ENCODE assay signal across 19 cellular contexts in the genomic region with DNA sequence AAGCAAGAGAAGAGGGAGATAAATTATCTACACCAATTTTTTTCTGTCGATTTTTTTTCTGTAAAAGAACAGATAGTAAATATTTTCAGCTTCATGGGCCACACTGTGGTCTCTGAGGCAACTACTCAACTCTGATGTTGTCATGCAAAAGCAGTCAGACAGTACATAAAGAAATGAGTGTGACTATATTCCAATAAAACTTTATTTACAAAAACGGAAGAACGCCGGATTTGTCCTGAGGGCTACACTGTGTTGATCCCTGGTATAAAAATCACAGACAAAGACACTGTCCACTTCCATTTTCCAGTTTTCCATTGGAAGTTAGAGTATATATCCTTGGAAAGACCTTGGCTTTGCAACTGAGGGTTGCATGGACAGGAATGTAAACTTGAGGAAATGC. TPM values are rescaled to one million over a fixed set of nuclear protein-coding genes. Genes with fewer than 3 reads are reported as not detected.
A peak's percentile ranks its signal among the peaks of the same experiment; 100 is the strongest.
DNase-seq lines count a peak whose midpoint lies in the region; FAIRE-seq and TF ChIP-seq lines count a peak whose summit lies in the region.
"Had no signal": no experiment of that assay in that cellular context is flagged by ENCODE, and none has a peak within 500 bp of the region (broad histone marks: within the 10 kb centered on the region; RNA-seq: fewer than 3 reads in every experiment).

No MANE protein-coding gene starts in this region.

- no peak overlapping the region for H3K4me3 ChIP-seq in endothelial cell of umbilical vein (replicated peaks in 1 of 3; ENCODE audit: insufficient read depth in 1 of 3, low read depth in 1 of 3, low read length in 3 of 3)
- no peak overlapping the region for H3K4me3 ChIP-seq in trophoblast cell (ENCODE audit: low read depth, low read length)
- H3K4me3 ChIP-seq: A549, HAP-1 had no signal

- no peak overlapping the region for H3T11ph ChIP-seq in H9 (ENCODE audit: low read length)

- H3K4me2 ChIP-seq in H9 (ENCODE audit: insufficient read depth, insufficient read length, low read length) = no peak overlapping the region
- peak overlapping the region; percentile 65 for H3K4me2 ChIP-seq in endothelial cell of umbilical vein (ENCODE audit: insufficient read depth, low read length)
- H3K4me2 ChIP-seq in trophoblast cell (ENCODE audit: low read length) = no peak overlapping the region
- H3K4me2 ChIP-seq: A549 had no signal

- H3K4me1 ChIP-seq in H9 (ENCODE audit: insufficient read depth, low read length) (0 out of 2 replicates have a peak, but pooled peaks cover 2% of the 10 kb centered on the region), endothelial cell of umbilical vein (ENCODE audit: control insufficient read depth, extremely low read depth, insufficient read depth, low read length) (peaks cover 32% of the 10 kb centered on the region), trophoblast cell (ENCODE audit: control insufficient read depth in 1 of 2, insufficient read depth in 2 of 2, low read length in 2 of 2) (peaks cover 9 to 14% of the 10 kb centered on the region in 2 experiments)
- H3K4me1 ChIP-seq: A549, Caco-2, HAP-1 had no signal

- peaks cover 12 to 18% (median 13%) of the 10 kb centered on the region in 3 experiments for H3K36me3 Mint-ChIP-seq in H9 (ENCODE audit: insufficient read depth in 1 of 3, low read depth in 3 of 3)
- H3K36me3 Mint-ChIP-seq in nephron (ENCODE audit: low read depth) = peaks cover 10% of the 10 kb centered on the region

- H3K27me3 Mint-ChIP-seq in H9 (ENCODE audit: low read depth) = no peaks in the 10 kb centered on the region
- H3K27me3 Mint-ChIP-seq in nephron (ENCODE audit: low read depth) = peaks cover 3% of the 10 kb centered on the region
- H3K27me3 Mint-ChIP-seq: CD4-positive, alpha-beta T cell had no signal

- no peaks in the 10 kb centered on the region for H4K20me1 ChIP-seq in H9 (ENCODE audit: control insufficient read depth, insufficient read depth, insufficient read length)
- H4K20me1 ChIP-seq in endothelial cell of umbilical vein (replicated peaks; ENCODE audit: control insufficient read depth, extremely low read depth, insufficient read depth, low read length) = no peaks in the 10 kb centered on the region

- H3K18ac ChIP-seq in H9 (ENCODE audit: insufficient read length, low read depth, low read length) (no peak overlapping the region), trophoblast cell (ENCODE audit: low read length) (no peak overlapping the region)

- no peaks in the 10 kb centered on the region for H3K79me2 ChIP-seq in H9 (ENCODE audit: insufficient read depth, low read length)
- no peaks in the 10 kb centered on the region for H3K79me2 ChIP-seq in endothelial cell of umbilical vein (ENCODE audit: control insufficient read depth, insufficient read depth, low read length)
- H3K79me2 ChIP-seq in trophoblast cell (ENCODE audit: control insufficient read depth, insufficient read depth, low read length, poor library complexity) = peaks cover 2% of the 10 kb centered on the region

- H3K27ac Mint-ChIP-seq in H9 (no peak overlapping the region), nephron (peak overlapping the region; percentile 14 to 94 (median 79))
- H3K27ac Mint-ChIP-seq: CD4-positive, alpha-beta T cell had no signal

- no peak overlapping the region for H4K5ac ChIP-seq in H9 (ENCODE audit: insufficient read length, low read depth, low read length)

- H3K9me1 ChIP-seq in endothelial cell of umbilical vein (replicated peaks; ENCODE audit: control insufficient read depth, extremely low read depth, insufficient read depth, low read length) = no peaks in the 10 kb centered on the region

- TF ChIP-seq POLR2A in endothelial cell of umbilical vein (IDR thresholded peaks at IDR 0.05; ENCODE audit: low read depth, low read length) = no peak

- no CpG with 5 or more reads among the region's 4 CpGs for WGBS in H9 (ENCODE audit: extremely low coverage, insufficient read length, low lambda C conversion rate)
- no CpG with 5 or more reads among the region's 4 CpGs for WGBS in trophoblast cell (ENCODE audit: extremely low coverage, insufficient coverage, insufficient read length)

- H3K9me3 ChIP-seq in H9 (ENCODE audit: control insufficient read depth, low read depth, low read length) (no peaks in the 10 kb centered on the region), endothelial cell of umbilical vein (replicated peaks; ENCODE audit: control insufficient read depth, insufficient read depth, low read length) (no peaks in the 10 kb centered on the region), trophoblast cell (ENCODE audit: insufficient read depth, low read depth, low read length) (no peaks in the 10 kb centered on the region)
- H3K9me3 ChIP-seq: A549, Caco-2, HAP-1 had no signal

- H3K27ac ChIP-seq in H9 (ENCODE audit: insufficient read length, low read depth, low read length) = no peak overlapping the region
- H3K27ac ChIP-seq in endothelial cell of umbilical vein (ENCODE audit: insufficient read depth, low read depth, low read length) = peak overlapping the region; percentile 99
- no peak overlapping the region for H3K27ac ChIP-seq in trophoblast cell (ENCODE audit: low read depth, low read length)
- no peak overlapping the region for H3K27ac ChIP-seq in substantia nigra (ENCODE audit: low read depth, low read length, poor library complexity, severe bottlenecking)
- H3K27ac ChIP-seq: 22Rv1, A549, C4-2B had no signal

- no peak for DNase-seq in H9
- no peak for DNase-seq in endothelial cell of umbilical vein (ENCODE audit: low read depth, low spot score)
- no peak for DNase-seq in trophoblast cell
- no peak for DNase-seq in HTR-8/SVneo (ENCODE audit: insufficient read length, low spot score)
- no peak for DNase-seq in SHP77 (lab: John Stamatoyannopoulos, UW)
- no peak for DNase-seq in substantia nigra (lab: John Stamatoyannopoulos, UW)
- DNase-seq: AML-193; Caco-2; CD4-positive, alpha-beta T cell; DMS79; GDM1 had no signal

- H2BK120ac ChIP-seq in H9 (ENCODE audit: low read depth, low read length, poor library complexity, severe bottlenecking) (no peak overlapping the region), trophoblast cell (ENCODE audit: insufficient read depth, low read length, poor library complexity) (no peak overlapping the region)

- H3K36me3 ChIP-seq in endothelial cell of umbilical vein (ENCODE audit: control insufficient read depth in 2 of 2, extremely low read depth in 1 of 2, insufficient read depth in 2 of 2, low read length in 2 of 2) (no peaks in the 10 kb centered on the region), trophoblast cell (ENCODE audit: control insufficient read depth in 1 of 2, insufficient read depth in 2 of 2, low read length in 2 of 2) (no peaks in the 10 kb centered on the region)
- H3K36me3 ChIP-seq: HAP-1 had no signal

- POLR2A ChIA-PET in endothelial cell of umbilical vein (lab: Charles Lee) = no interaction called here

- H3K4me1 Mint-ChIP-seq in H9 = peaks cover 9 to 11% of the 10 kb centered on the region in 2 experiments
- H3K4me1 Mint-ChIP-seq in nephron = peaks cover 23% of the 10 kb centered on the region

- BruUV-seq in endothelial cell of umbilical vein (replicated peaks; lab: Mats Ljungman, UMichigan) = no TSS peak

- TF ChIP-seq CTCF in H9 (conservative IDR thresholded peaks at IDR 0.05) (no peak), endothelial cell of umbilical vein (IDR thresholded peaks at IDR 0.05; ENCODE audit: extremely low read depth in 1 of 2, insufficient read depth in 1 of 2, low read depth in 1 of 2, low read length in 2 of 2) (no peak), nephron (IDR thresholded peaks at IDR 0.05; ENCODE audit: unreplicated experiment in 3 of 3) (no peak)

- no peaks in the 10 kb centered on the region for H3K23me2 ChIP-seq in H9 (ENCODE audit: insufficient read length, low read depth, low read length, poor library complexity, severe bottlenecking)

- no peak overlapping the region for H2BK12ac ChIP-seq in H9 (ENCODE audit: insufficient read length, low read depth, low read length)
- H2BK12ac ChIP-seq in trophoblast cell (ENCODE audit: low read length) = peak overlapping the region; percentile 95

- CTCF ChIA-PET in endothelial cell of umbilical vein (lab: Charles Lee) = no interaction called here

- H3K9ac ChIP-seq in H9 (ENCODE audit: extremely low read depth, insufficient read length, low read length) = no peak overlapping the region
- H3K9ac ChIP-seq in endothelial cell of umbilical vein (replicated peaks; ENCODE audit: extremely low read depth, insufficient read depth, low read length) = peak overlapping the region; percentile 92
- H3K9ac ChIP-seq in trophoblast cell (ENCODE audit: low read length) = no peak overlapping the region

- no peak overlapping the region for H3K56ac ChIP-seq in H9 (ENCODE audit: insufficient read length, low read depth, low read length)

- FAIRE-seq in endothelial cell of umbilical vein (lab: Jason Lieb, UNC) = no peak
- no peak for FAIRE-seq in HTR-8/SVneo (lab: Jason Lieb, UNC)
- FAIRE-seq: A549, D721Med, H1 had no signal

- H4K12ac ChIP-seq in trophoblast cell (ENCODE audit: low read depth, low read length) = no peak overlapping the region

- H3K4me3 Mint-ChIP-seq in H9 (no peak overlapping the region), nephron (no peak overlapping the region)
- H3K4me3 Mint-ChIP-seq: CD4-positive, alpha-beta T cell had no signal

- no peak overlapping the region for H2BK20ac ChIP-seq in H9 (ENCODE audit: low read depth, low read length, poor library complexity, severe bottlenecking)

- no peak overlapping the region for H2BK15ac ChIP-seq in H9 (ENCODE audit: low read depth, low read length)

- no peak overlapping the region for H3K14ac ChIP-seq in H9 (ENCODE audit: insufficient read depth, low read length)
- H3K14ac ChIP-seq in trophoblast cell (ENCODE audit: low read length) = no peak overlapping the region

- intact Hi-C loops in endothelial cell of umbilical vein (cut with micrococcal nuclease) = loop anchor here (2.0 to 5.0 kb wide), 3 partner anchors 85 to 263 kb away; no protein-coding TSS in a partner anchor

- H4K91ac ChIP-seq in H9 (ENCODE audit: insufficient read length, low read depth, low read length) (no peak overlapping the region), trophoblast cell (ENCODE audit: low read depth, low read length) (peak overlapping the region; percentile 96)

- H3K4ac ChIP-seq in H9 (ENCODE audit: low read depth, low read length) = no peak overlapping the region
- H3K4ac ChIP-seq in trophoblast cell (ENCODE audit: low read depth, low read length) = no peak overlapping the region

- H2AK5ac ChIP-seq in H9 (ENCODE audit: insufficient read length, low read length) (no peak overlapping the region), trophoblast cell (ENCODE audit: low read length) (no peak overlapping the region)

- H3K79me1 ChIP-seq in H9 (ENCODE audit: insufficient read depth, low read depth, low read length, poor library complexity, severe bottlenecking) (no peaks in the 10 kb centered on the region), trophoblast cell (ENCODE audit: low read length) (peaks cover 12% of the 10 kb centered on the region)

- H2AFZ ChIP-seq in H9 (ENCODE audit: low read length) (no peak overlapping the region), endothelial cell of umbilical vein (ENCODE audit: low read depth, low read length) (no peak overlapping the region), trophoblast cell (ENCODE audit: insufficient read depth, low read length, poor library complexity) (no peak overlapping the region)

- dilution Hi-C loops in endothelial cell of umbilical vein (cut with MboI; ENCODE audit: extremely low pct_ligation_motif_present, low sequenced_read_pairs) = no loop called here

- H4K8ac ChIP-seq in H9 (replicated peaks; ENCODE audit: insufficient read length, low read depth, low read length) = peak overlapping the region; percentile 36
- no peak overlapping the region for H4K8ac ChIP-seq in trophoblast cell (ENCODE audit: low read depth, low read length)

- H2BK5ac ChIP-seq in H9 (ENCODE audit: insufficient read length, low read length) (no peak overlapping the region), trophoblast cell (ENCODE audit: low read depth, low read length, poor library complexity) (no peak overlapping the region)

- no peaks in the 10 kb centered on the region for H3K27me3 ChIP-seq in H9 (ENCODE audit: insufficient read depth, low read length)
- H3K27me3 ChIP-seq in endothelial cell of umbilical vein (ENCODE audit: control insufficient read depth in 2 of 2, insufficient read depth in 2 of 2, low read length in 2 of 2) = no peaks in the 10 kb centered on the region
- H3K27me3 ChIP-seq in trophoblast cell (ENCODE audit: insufficient read depth, low read length) = no peaks in the 10 kb centered on the region

- H3K23ac ChIP-seq in H9 (ENCODE audit: insufficient read length, low read depth, low read length) (no peak overlapping the region), trophoblast cell (ENCODE audit: low read length) (no peak overlapping the region)

- peaks cover 13 to 41% of the 10 kb centered on the region in 2 experiments for H3K9me3 Mint-ChIP-seq in H9
- H3K9me3 Mint-ChIP-seq in nephron = peaks cover 9% of the 10 kb centered on the region

RNA-seq across cellular contexts. Expression of a gene that starts 18.0 kb away (rescaled TPM):
- 7.1 and 7.9 TPM in 2 replicates for total RNA-seq in H9 (2021)
- total RNA-seq in endothelial cell of umbilical vein = 9.3 and 9.7 TPM in 2 replicates
- 17.7 TPM in 2 replicates for polyA plus RNA-seq in endothelial cell of umbilical vein
- polyA plus RNA-seq in endothelial cell of umbilical vein (2011; cell fraction: cytosol; rRNA removed) = 10.7 and 11.1 TPM in 2 replicates
- 9.2 and 9.5 TPM in 2 replicates for polyA plus RNA-seq in endothelial cell of umbilical vein (2011; cell fraction: nucleus; rRNA removed)
- polyA plus RNA-seq in endothelial cell of umbilical vein (2012) = 24.0 and 53.7 TPM in 2 replicates
- polyA minus RNA-seq in endothelial cell of umbilical vein = 14.8 and 31.4 TPM in 2 replicates
- not detected for polyA minus RNA-seq in endothelial cell of umbilical vein (2011; cell fraction: cytosol; rRNA and poly(A)+ RNA removed)
- polyA minus RNA-seq in endothelial cell of umbilical vein (2011; cell fraction: nucleus; rRNA and poly(A)+ RNA removed) = 4.6 and 5.7 TPM in 2 replicates
- 4.8 TPM in 2 replicates for polyA plus RNA-seq in trophoblast cell (2013)
- total RNA-seq: CD4-positive, alpha-beta T cell had no signal
- polyA plus RNA-seq: A549, BJ had no signal

RNA-seq across cellular contexts. Expression of a gene that starts 38.6 kb away (rescaled TPM):
- total RNA-seq in H9 (2021) = 13.9 and 15.3 TPM in 2 replicates
- 10.4 and 11.8 TPM in 2 replicates for total RNA-seq in endothelial cell of umbilical vein
- 3.7 and 3.8 TPM in 2 replicates for polyA plus RNA-seq in endothelial cell of umbilical vein
- 4.0 and 4.2 TPM in 2 replicates for polyA plus RNA-seq in endothelial cell of umbilical vein (2011; cell fraction: cytosol; rRNA removed)
- 8.2 and 9.5 TPM in 2 replicates for polyA plus RNA-seq in endothelial cell of umbilical vein (2011; cell fraction: nucleus; rRNA removed)
- polyA plus RNA-seq in endothelial cell of umbilical vein (2012) = 7.1 and 7.9 TPM in 2 replicates
- 6.6 and 6.9 TPM in 2 replicates for polyA minus RNA-seq in endothelial cell of umbilical vein
- not detected for polyA minus RNA-seq in endothelial cell of umbilical vein (2011; cell fraction: cytosol; rRNA and poly(A)+ RNA removed)
- 9.2 and 10.8 TPM in 2 replicates for polyA minus RNA-seq in endothelial cell of umbilical vein (2011; cell fraction: nucleus; rRNA and poly(A)+ RNA removed)
- 14.5 and 14.6 TPM in 2 replicates for polyA plus RNA-seq in trophoblast cell (2013)
- total RNA-seq: CD4-positive, alpha-beta T cell had no signal

Comparison
In these comparisons a context has a peak if more than half of its experiments do, and no peak if none do; other contexts are left out.
1. H3K27ac Mint-ChIP-seq: peak in nephron (3 of 3); none in H9 (0 of 3).